ENCODE assay signal across 9 cellular contexts in the genomic region with DNA sequence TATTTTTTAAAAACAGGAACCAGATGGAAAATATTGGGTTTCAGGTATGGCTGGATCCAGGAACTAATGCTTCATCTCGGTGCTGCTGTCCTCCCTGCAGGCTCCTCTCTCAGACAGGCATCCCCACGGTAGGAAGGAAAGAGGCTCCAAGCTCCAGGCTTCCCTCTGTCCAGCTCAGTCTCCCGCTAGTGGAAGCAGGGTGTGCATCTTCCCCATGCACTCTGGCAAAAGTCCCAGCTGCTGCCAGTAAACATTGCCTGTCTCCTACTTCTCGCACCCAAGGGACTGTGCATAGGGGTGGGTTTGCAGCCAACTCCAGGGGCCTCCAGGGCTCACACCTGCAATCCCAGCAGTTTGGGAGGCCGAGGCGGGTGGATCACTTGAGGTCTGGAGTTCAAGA. TPM values are rescaled to one million over a fixed set of nuclear protein-coding genes. Genes with fewer than 3 reads are reported as not detected.
DNase-seq lines count a peak whose midpoint lies in the region; ATAC-seq and TF ChIP-seq lines count a peak whose summit lies in the region.
"Had no signal": no experiment of that assay in that cellular context is flagged by ENCODE, and none has a peak within 500 bp of the region (broad histone marks: within the 10 kb centered on the region; RNA-seq: fewer than 3 reads in every experiment).

No MANE protein-coding gene starts in this region.

- H3K9ac ChIP-seq in HCT116 (ENCODE audit: low read length), result no peak overlapping the region

- H3K27ac ChIP-seq in HCT116 (ENCODE audit: low read depth, low read length) (peak overlapping the region; percentile 54), skin epidermis (peak overlapping the region in 18 of 21 experiments; percentile 66 to 89 (median 79))

- peaks cover 6 to 30% of the 10 kb centered on the region in 2 experiments; a peak in 3 of 4 replicates for H3K4me1 ChIP-seq in HCT116 (ENCODE audit: control insufficient read depth in 1 of 2, insufficient read depth in 2 of 2, low read length in 2 of 2)

- RAD21 ChIA-PET in HCT116 (lab: Charles Lee; ENCODE audit: low non-redundant PET in 1 of 2, low total read pairs in 2 of 2, uncharacterized antibody in 2 of 2, unreplicated experiment in 2 of 2), result interaction anchor here in 1 of 2 experiments (0.6 to 1.3 kb wide), 2 partner anchors 110 to 119 kb away, joined by 3 to 4 read pairs; no protein-coding TSS in a partner anchor

- H3K9me3 ChIP-seq in HCT116 (ENCODE audit: control insufficient read depth in 1 of 2, insufficient read depth in 1 of 2, low read depth in 1 of 2, low read length in 2 of 2), result no peaks in the 10 kb centered on the region

- no peaks in the 10 kb centered on the region for H3K79me2 ChIP-seq in HCT116 (ENCODE audit: insufficient read depth, low read length)

- CTCF ChIA-PET in HCT116 (lab: Charles Lee) (interaction anchor here (0.7 kb wide), 1 partner anchor 119 kb away, joined by 3 read pairs; no protein-coding TSS in a partner anchor), Calu3 (lab: Charles Lee) (interaction anchor here (0.6 to 1.2 kb wide), 3 partner anchors 50 to 1111 kb away, joined by 3 read pairs; a partner anchor contains a TSS)

- POLR2A ChIA-PET in HCT116 (lab: Charles Lee), result no interaction called here

- intact Hi-C loops in HCT116 (cut with micrococcal nuclease) (loop anchor here (5.0 kb wide), 1 partner anchor 110 kb away; no protein-coding TSS in a partner anchor), Calu3 (cut with micrococcal nuclease; ENCODE audit: unreplicated experiment) (no loop called here)
- intact Hi-C loops in activated T-helper 2 cell treated with anti-CD3 and anti-CD28 coated beads, Interferon-gamma antibody, Interleukin-2, Interleukin-4, amounts not matched to agents 10 μg/mL and 5 μg/mL and 100 μg/mL, durations not matched to agents 14 hours and 24 hours and 36 hours (cut with micrococcal nuclease), result loop anchor here (5.0 kb wide), 1 partner anchor 120 kb away; no protein-coding TSS in a partner anchor

- BruUV-seq in HCT116 (replicated peaks; lab: Mats Ljungman, UMichigan) (no TSS peak), Calu3 (replicated peaks; lab: Mats Ljungman, UMichigan) (no TSS peak)

- peaks cover 27% of the 10 kb centered on the region for H3K36me3 Mint-ChIP-seq in activated T-helper 2 cell treated with anti-CD3 and anti-CD28 coated beads, Interferon-gamma antibody, Interleukin-2, Interleukin-4, amounts not matched to agents 10 μg/mL and 5 μg/mL and 100 μg/mL, durations not matched to agents 14 hours and 24 hours and 36 hours (ENCODE audit: low read depth)
- no peaks in the 10 kb centered on the region for H3K36me3 Mint-ChIP-seq in Calu3 (ENCODE audit: insufficient read depth, unreplicated experiment)

- H3K9me3 Mint-ChIP-seq in activated T-helper 2 cell treated with anti-CD3 and anti-CD28 coated beads, Interferon-gamma antibody, Interleukin-2, Interleukin-4, amounts not matched to agents 10 μg/mL and 5 μg/mL and 100 μg/mL, durations not matched to agents 14 hours and 24 hours and 36 hours, result no peaks in the 10 kb centered on the region
- no peaks in the 10 kb centered on the region for H3K9me3 Mint-ChIP-seq in Calu3 (ENCODE audit: low read depth, unreplicated experiment)

- H3K27me3 ChIP-seq in HCT116 (ENCODE audit: insufficient read depth, low read length), result no peaks in the 10 kb centered on the region

- no peaks in the 10 kb centered on the region for H3K27me3 Mint-ChIP-seq in activated T-helper 2 cell treated with anti-CD3 and anti-CD28 coated beads, Interferon-gamma antibody, Interleukin-2, Interleukin-4, amounts not matched to agents 10 μg/mL and 5 μg/mL and 100 μg/mL, durations not matched to agents 14 hours and 24 hours and 36 hours (ENCODE audit: low read depth)
- no peaks in the 10 kb centered on the region for H3K27me3 Mint-ChIP-seq in Calu3 (ENCODE audit: unreplicated experiment)

- H3K4me3 Mint-ChIP-seq in activated T-helper 2 cell treated with anti-CD3 and anti-CD28 coated beads, Interferon-gamma antibody, Interleukin-2, Interleukin-4, amounts not matched to agents 10 μg/mL and 5 μg/mL and 100 μg/mL, durations not matched to agents 14 hours and 24 hours and 36 hours (ENCODE audit: low read depth), result no peak overlapping the region
- no peak overlapping the region for H3K4me3 Mint-ChIP-seq in Calu3 (ENCODE audit: low read depth, unreplicated experiment)

- no peaks in the 10 kb centered on the region for H3K36me3 ChIP-seq in HCT116 (ENCODE audit: control insufficient read depth in 1 of 2, insufficient read depth in 2 of 2, low read length in 2 of 2)
- H3K36me3 ChIP-seq: WERI-Rb-1 had no signal

- ATAC-seq in HCT116 (no peak), HG03460 (IDR thresholded peaks at IDR 0.05; ENCODE audit: unreplicated experiment) (no peak)

- no peak for TF ChIP-seq CTCF in HCT116 (IDR thresholded peaks at IDR 0.05 in 2 of 3, conservative IDR thresholded peaks at IDR 0.05 in 1 of 3; ENCODE audit: borderline replicate concordance in 1 of 3, insufficient read depth in 1 of 3, low read depth in 2 of 3, low read length in 2 of 3)
- no peak for TF ChIP-seq CTCF in Calu3 (IDR thresholded peaks at IDR 0.05; ENCODE audit: unreplicated experiment)

- H3K4me3 ChIP-seq in HCT116 (replicated peaks in 1 of 2; ENCODE audit: low read depth in 1 of 2, low read length in 2 of 2) (no peak overlapping the region), skin epidermis (no peak overlapping the region)

- DNase-seq in HCT116 (ENCODE audit: low read depth, low spot score) (no peak), iPS-NIHi7 (ENCODE audit: extremely low spot score) (peak; percentile 5), NCI-H1436 (lab: John Stamatoyannopoulos, UW) (no peak), Calu3 (no peak)
- no peak for DNase-seq in activated T-helper 2 cell treated with anti-CD3 and anti-CD28 coated beads, Interferon-gamma antibody, Interleukin-2, Interleukin-4, amounts not matched to agents 10 μg/mL and 5 μg/mL and 100 μg/mL, durations not matched to agents 14 hours and 24 hours and 36 hours (ENCODE audit: low spot score)
- no peak for DNase-seq in stimulated activated CD4-positive, alpha-beta T cell treated with anti-CD3 and anti-CD28 coated beads, Interleukin-1b, Interleukin-23, amount 100 ng/mL, for 48 hours

- TF ChIP-seq RAD21 in HCT116 (IDR thresholded peaks at IDR 0.05; ENCODE audit: low read depth), result no peak

- peak overlapping the region; percentile 76; the same call in 1 of the 2 replicates for H3K4me2 ChIP-seq in HCT116 (ENCODE audit: low read length)

- peaks cover 11% of the 10 kb centered on the region for H3K4me1 Mint-ChIP-seq in activated T-helper 2 cell treated with anti-CD3 and anti-CD28 coated beads, Interferon-gamma antibody, Interleukin-2, Interleukin-4, amounts not matched to agents 10 μg/mL and 5 μg/mL and 100 μg/mL, durations not matched to agents 14 hours and 24 hours and 36 hours (ENCODE audit: low read depth)
- peaks cover 8% of the 10 kb centered on the region for H3K4me1 Mint-ChIP-seq in Calu3 (ENCODE audit: low read depth, unreplicated experiment)

- H2AFZ ChIP-seq in HCT116 (ENCODE audit: low read depth, low read length, poor library complexity, severe bottlenecking), result no peak overlapping the region

- TF ChIP-seq POLR2A in HCT116 (IDR thresholded peaks at IDR 0.05; ENCODE audit: borderline replicate concordance, extremely low read depth, insufficient read depth, insufficient read length), result no peak

- H3K9me2 ChIP-seq in HCT116 (ENCODE audit: insufficient read depth), result no peaks in the 10 kb centered on the region

- H4K20me1 ChIP-seq in HCT116 (ENCODE audit: insufficient read depth), result no peaks in the 10 kb centered on the region

- H3K27ac Mint-ChIP-seq in activated T-helper 2 cell treated with anti-CD3 and anti-CD28 coated beads, Interferon-gamma antibody, Interleukin-2, Interleukin-4, amounts not matched to agents 10 μg/mL and 5 μg/mL and 100 μg/mL, durations not matched to agents 14 hours and 24 hours and 36 hours, result peak overlapping the region; percentile 63
- H3K27ac Mint-ChIP-seq in Calu3 (ENCODE audit: unreplicated experiment), result no peak overlapping the region

TF ChIP-seq in HCT116, 20 proteins besides CTCF, POLR2A, EP300 and RAD21 (continues in another document):
- TF ChIP-seq, protein P1, sequence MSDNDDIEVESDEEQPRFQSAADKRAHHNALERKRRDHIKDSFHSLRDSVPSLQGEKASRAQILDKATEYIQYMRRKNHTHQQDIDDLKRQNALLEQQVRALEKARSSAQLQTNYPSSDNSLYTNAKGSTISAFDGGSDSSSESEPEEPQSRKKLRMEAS (IDR thresholded peaks at IDR 0.05), result no peak
- TF ChIP-seq FOSL1 (IDR thresholded peaks at IDR 0.05; ENCODE audit: low read depth) (no peak), SIN3A (IDR thresholded peaks at IDR 0.05; ENCODE audit: low read depth) (no peak), ELF1 (IDR thresholded peaks at IDR 0.05; ENCODE audit: borderline replicate concordance, low read depth) (no peak), CEBPB (IDR thresholded peaks at IDR 0.05; ENCODE audit: low read depth) (no peak), CBX3 (IDR thresholded peaks at IDR 0.05; ENCODE audit: low read depth) (no peak), YY1 (IDR thresholded peaks at IDR 0.05; ENCODE audit: extremely low read depth, insufficient replicate concordance, low read depth, low read length) (no peak), TCF7L2 (IDR thresholded peaks at IDR 0.05; ENCODE audit: borderline replicate concordance, extremely low read depth, insufficient read depth, insufficient read length) (no peak), JUND (IDR thresholded peaks at IDR 0.05) (no peak), EZH2 (IDR thresholded peaks at IDR 0.05) (no peak)
- TF ChIP-seq, protein P2, sequence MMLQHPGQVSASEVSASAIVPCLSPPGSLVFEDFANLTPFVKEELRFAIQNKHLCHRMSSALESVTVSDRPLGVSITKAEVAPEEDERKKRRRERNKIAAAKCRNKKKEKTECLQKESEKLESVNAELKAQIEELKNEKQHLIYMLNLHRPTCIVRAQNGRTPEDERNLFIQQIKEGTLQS (IDR thresholded peaks at IDR 0.05), result no peak

RNA-seq across cellular contexts. Expression of a gene that starts 29.2 kb away (rescaled TPM):
- not detected for total RNA-seq in HCT116 (2021; ENCODE audit: unreplicated experiment)
- polyA plus RNA-seq in HCT116 (2012), result not detected in 2 replicates
- 41.4 and 43.3 TPM in 2 replicates for total RNA-seq in activated T-helper 2 cell treated with anti-CD3 and anti-CD28 coated beads, Interferon-gamma antibody, Interleukin-2, Interleukin-4, amounts not matched to agents 10 μg/mL and 5 μg/mL and 100 μg/mL, durations not matched to agents 14 hours and 24 hours and 36 hours
- total RNA-seq in Calu3 (2022), result not detected in 2 replicates

RNA-seq across cellular contexts. Expression of a gene that starts 40.0 kb away (rescaled TPM):
- total RNA-seq in HCT116 (2021; ENCODE audit: unreplicated experiment) (14.2 TPM), Calu3 (2022) (5.5 and 5.9 TPM in 2 replicates)
- polyA plus RNA-seq in HCT116 (2012), result 7.0 and 7.2 TPM in 2 replicates
- total RNA-seq in activated T-helper 2 cell treated with anti-CD3 and anti-CD28 coated beads, Interferon-gamma antibody, Interleukin-2, Interleukin-4, amounts not matched to agents 10 μg/mL and 5 μg/mL and 100 μg/mL, durations not matched to agents 14 hours and 24 hours and 36 hours, result 16.6 and 17.2 TPM in 2 replicates

RNA-seq across cellular contexts. Expression of a gene that starts 49.6 kb away (rescaled TPM):
- total RNA-seq in HCT116 (2021; ENCODE audit: unreplicated experiment) (36.5 TPM), Calu3 (2022) (15.8 and 23.0 TPM in 2 replicates)
- polyA plus RNA-seq in HCT116 (2012), result 19.2 and 25.3 TPM in 2 replicates
- 39.2 and 40.5 TPM in 2 replicates for total RNA-seq in activated T-helper 2 cell treated with anti-CD3 and anti-CD28 coated beads, Interferon-gamma antibody, Interleukin-2, Interleukin-4, amounts not matched to agents 10 μg/mL and 5 μg/mL and 100 μg/mL, durations not matched to agents 14 hours and 24 hours and 36 hours

Comparison
In these comparisons a context has a peak if more than half of its experiments do, and no peak if none do; other contexts are left out.
1. RNA of a gene that starts 29.2 kb away (total RNA-seq): 41.4 to 43.3 TPM in activated T-helper 2 cell treated with anti-CD3 and anti-CD28 coated beads, Interferon-gamma antibody, Interleukin-2, Interleukin-4, amounts not matched to agents 10 μg/mL and 5 μg/mL and 100 μg/mL, durations not matched to agents 14 hours and 24 hours and 36 hours; not detected in HCT116 (single experiment) and not detected in Calu3; every median in the first group is over 10 times any median in the second.